9 cellular contexts compared by ENCODE assay signal in genomic region chr21:44294391-44295162, GRCh38. TPM values are rescaled to one million over a fixed set of nuclear protein-coding genes. Genes with fewer than 3 reads are reported as not detected.
DNase-seq lines count a peak whose midpoint lies in the region; ATAC-seq and TF ChIP-seq lines count a peak whose summit lies in the region.
"Had no signal": no experiment of that assay in that cellular context is flagged by ENCODE, and none has a peak within 500 bp of the region (broad histone marks: within the 10 kb centered on the region; RNA-seq: fewer than 3 reads in every experiment).

No MANE protein-coding gene starts in this region.

- H2AK5ac ChIP-seq in trophoblast cell (ENCODE audit: low read length) = no peak overlapping the region

- no peak overlapping the region for H3K14ac ChIP-seq in trophoblast cell (ENCODE audit: low read length)

- H3K27me3 ChIP-seq in MG63 = no peaks in the 10 kb centered on the region
- no peaks in the 10 kb centered on the region for H3K27me3 ChIP-seq in upper lobe of right lung
- no peaks in the 10 kb centered on the region for H3K27me3 ChIP-seq in trophoblast cell (ENCODE audit: insufficient read depth, low read length)

- H3K4me1 ChIP-seq in upper lobe of right lung (peaks cover 16% of the 10 kb centered on the region), trophoblast cell (ENCODE audit: control insufficient read depth in 1 of 2, insufficient read depth in 2 of 2, low read length in 2 of 2) (peaks cover 2% of the 10 kb centered on the region in 2 experiments)

- no peak overlapping the region for H3K4me3 ChIP-seq in MG63
- H3K4me3 ChIP-seq in cardiac fibroblast (replicated peaks in 1 of 2; ENCODE audit: low read depth in 2 of 2, low read length in 2 of 2) = no peak overlapping the region
- no peak overlapping the region for H3K4me3 ChIP-seq in upper lobe of right lung
- H3K4me3 ChIP-seq in trophoblast cell (ENCODE audit: low read depth, low read length) = no peak overlapping the region

- DNase-seq in MG63 (peak; percentile 70), cardiac fibroblast (ENCODE audit: low read depth in 2 of 2) (peak; percentile 49 to 72), sciatic nerve (ENCODE audit: low spot score) (peak; percentile 92), upper lobe of right lung (no peak), trophoblast cell (no peak)
- DNase-seq: NCI-H526 treated with DMSO at 0.1 percent for 48 hours, occipital lobe had no signal

- H3K27ac ChIP-seq in upper lobe of right lung = no peak overlapping the region
- H3K27ac ChIP-seq in trophoblast cell (ENCODE audit: low read depth, low read length) = no peak overlapping the region

- no peak overlapping the region for H3K18ac ChIP-seq in trophoblast cell (ENCODE audit: low read length)

- no peak overlapping the region for H4K8ac ChIP-seq in trophoblast cell (ENCODE audit: low read depth, low read length)

- intact Hi-C loops in sciatic nerve (cut with DNase I) = no loop called here
- intact Hi-C loops in upper lobe of right lung (cut with DNase I) = no loop called here

- H3K4me2 ChIP-seq in trophoblast cell (ENCODE audit: low read length) = no peak overlapping the region

- H3K79me1 ChIP-seq in trophoblast cell (ENCODE audit: low read length) = peaks cover 3% of the 10 kb centered on the region

- no peak overlapping the region for H3K23ac ChIP-seq in trophoblast cell (ENCODE audit: low read length)

- H2BK5ac ChIP-seq in trophoblast cell (ENCODE audit: low read depth, low read length, poor library complexity) = no peak overlapping the region

- ATAC-seq in sciatic nerve (peak; percentile 69), GM21786 (IDR thresholded peaks at IDR 0.05; ENCODE audit: unreplicated experiment) (no peak), upper lobe of right lung (no peak)

- no CpG with 5 or more reads among the region's 26 CpGs for WGBS in trophoblast cell (ENCODE audit: extremely low coverage, insufficient coverage, insufficient read length)

- no peak overlapping the region for H2AFZ ChIP-seq in trophoblast cell (ENCODE audit: insufficient read depth, low read length, poor library complexity)

- H3K9me3 ChIP-seq in MG63 (no peaks in the 10 kb centered on the region), upper lobe of right lung (no peaks in the 10 kb centered on the region), trophoblast cell (ENCODE audit: insufficient read depth, low read depth, low read length) (no peaks in the 10 kb centered on the region)

- no peak overlapping the region for H2BK120ac ChIP-seq in trophoblast cell (ENCODE audit: insufficient read depth, low read length, poor library complexity)

- H3K9ac ChIP-seq in trophoblast cell (ENCODE audit: low read length) = no peak overlapping the region

- peaks cover under 1% of the 10 kb centered on the region for H3K79me2 ChIP-seq in trophoblast cell (ENCODE audit: control insufficient read depth, insufficient read depth, low read length, poor library complexity)

- TF ChIP-seq CTCF in cardiac fibroblast (IDR thresholded peaks at IDR 0.05; ENCODE audit: low read depth, low read length) (no peak), upper lobe of right lung (IDR thresholded peaks at IDR 0.05) (no peak)

- H3K4ac ChIP-seq in trophoblast cell (ENCODE audit: low read depth, low read length) = no peak overlapping the region

- no peak overlapping the region for H2BK12ac ChIP-seq in trophoblast cell (ENCODE audit: low read length)

- H4K12ac ChIP-seq in trophoblast cell (ENCODE audit: low read depth, low read length) = no peak overlapping the region

- H3K36me3 ChIP-seq in MG63 = no peaks in the 10 kb centered on the region
- H3K36me3 ChIP-seq in upper lobe of right lung = no peaks in the 10 kb centered on the region
- no peaks in the 10 kb centered on the region for H3K36me3 ChIP-seq in trophoblast cell (ENCODE audit: control insufficient read depth in 1 of 2, insufficient read depth in 2 of 2, low read length in 2 of 2)

- no peak overlapping the region for H4K91ac ChIP-seq in trophoblast cell (ENCODE audit: low read depth, low read length)

RNA-seq across cellular contexts. Expression of gene PFKL, which starts 5.3 kb away (rescaled TPM):
- 111 and 175 TPM in 2 replicates for total RNA-seq in MG63 (2014; rRNA removed; shearing (Covaris generic); ENCODE audit: low replicate concordance)
- total RNA-seq in sciatic nerve (189 TPM), upper lobe of right lung (101 TPM)
- 82.7 and 83.7 TPM in 2 replicates for polyA plus RNA-seq in trophoblast cell (2013)

RNA-seq across cellular contexts. Expression of gene AIRE, which starts 8.9 kb away (rescaled TPM):
- total RNA-seq in MG63 (2014; rRNA removed; shearing (Covaris generic); ENCODE audit: low replicate concordance) = not detected in 2 replicates
- total RNA-seq in sciatic nerve (0.13 TPM), upper lobe of right lung (not detected)
- polyA plus RNA-seq in trophoblast cell (2013) = 0.18 and 0.21 TPM in 2 replicates
- total RNA-seq: occipital lobe had no signal

RNA-seq across cellular contexts. Expression of gene DNMT3L, which starts 32.9 kb away (rescaled TPM):
- not detected in 2 replicates for total RNA-seq in MG63 (2014; rRNA removed; shearing (Covaris generic); ENCODE audit: low replicate concordance)
- total RNA-seq in sciatic nerve = not detected
- total RNA-seq in upper lobe of right lung = not detected
- 0.42 and 0.48 TPM in 2 replicates for polyA plus RNA-seq in trophoblast cell (2013)
- total RNA-seq: occipital lobe had no signal
- polyA plus RNA-seq: adipose tissue had no signal

RNA-seq across cellular contexts. Expression of gene CFAP410, which starts 44.6 kb away (rescaled TPM):
- 24.3 and 34.9 TPM in 2 replicates for total RNA-seq in MG63 (2014; rRNA removed; shearing (Covaris generic); ENCODE audit: low replicate concordance)
- total RNA-seq in sciatic nerve (26.7 TPM), upper lobe of right lung (25.4 TPM)
- 8.3 and 10.1 TPM in 2 replicates for polyA plus RNA-seq in trophoblast cell (2013)

RNA-seq across cellular contexts. Expression of gene ICOSLG, which starts 53.8 kb away (rescaled TPM):
- 0.10 and 0.30 TPM in 2 replicates for total RNA-seq in MG63 (2014; rRNA removed; shearing (Covaris generic); ENCODE audit: low replicate concordance)
- total RNA-seq in sciatic nerve (5.3 TPM), upper lobe of right lung (11.3 TPM)
- polyA plus RNA-seq in trophoblast cell (2013) = 3.3 and 3.4 TPM in 2 replicates

Comparison
In these comparisons a context has a peak if more than half of its experiments do, and no peak if none do; other contexts are left out.
1. DNase-seq: peak in MG63 (single experiment), cardiac fibroblast (2 of 2) and sciatic nerve (single experiment); none in upper lobe of right lung (single experiment) and trophoblast cell (0 of 2).